Comparison of ENCODE assay signal across 9 cellular contexts in the genomic region with DNA sequence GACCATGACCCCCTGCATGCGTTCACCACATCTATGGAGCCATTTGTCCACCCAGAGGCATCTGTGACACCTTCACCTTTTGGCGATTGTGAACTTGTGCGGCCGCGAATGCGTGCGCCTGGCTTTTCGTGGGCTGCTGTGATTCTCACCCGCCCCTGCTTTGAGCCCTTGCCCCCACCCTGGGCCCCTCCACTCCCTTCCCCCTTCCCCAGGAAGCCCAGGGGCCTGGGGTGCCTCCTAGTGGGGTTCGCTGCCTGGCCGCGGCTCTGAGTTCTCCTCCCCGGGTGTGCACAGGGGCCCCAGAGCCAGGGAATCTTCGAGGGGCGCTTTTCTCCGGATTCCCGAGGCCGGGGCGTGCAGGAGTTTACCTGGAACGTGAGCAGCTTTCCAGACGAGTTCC.
"Had no signal": no experiment of that assay in that cellular context is flagged by ENCODE, and none has a peak within 500 bp of the region (broad histone marks: within the 10 kb centered on the region; RNA-seq: fewer than 3 reads in every experiment).

No MANE protein-coding gene starts in this region.

- H3K4me2 ChIP-seq: GM23338 had no signal

- H3K27ac Mint-ChIP-seq: GM23338, HFFc6 had no signal

- H3K9ac ChIP-seq: GM23248 had no signal

- H3K4me1 Mint-ChIP-seq: GM23338, H9 had no signal

- H2AFZ ChIP-seq: GM23248, GM23338 had no signal

- H3K4me3 Mint-ChIP-seq: GM23338, H9, HFFc6 had no signal

- H3K9me3 ChIP-seq: HAP-1 had no signal

- H3K27ac ChIP-seq: GM23248 had no signal

- DNase-seq: GM23248, GOT3, H7, H9, HCEC 1CT, HFFc6 had no signal

- H3K36me3 ChIP-seq: HAP-1 had no signal

- H3K4me3 ChIP-seq: GM23248, GM23338, HAP-1 had no signal

- H3K4me1 ChIP-seq: HAP-1 had no signal

- ATAC-seq: GM23338, HCT116 had no signal
